ENCODE assay signal across 1 cellular context in genomic region chr6:109008951-109009760, GRCh38.
TF ChIP-seq lines count a peak whose summit lies in the region.

No MANE protein-coding gene starts in this region.

TF ChIP-seq in HepG2, 621 proteins besides CTCF, POLR2A, EP300 and RAD21 (continued from another document):
- TF ChIP-seq IKZF5 (CRISPR knock-in tag; IDR thresholded peaks at IDR 0.05) = no peak; the same call in 1 of the 2 replicates
- TF ChIP-seq ZFP36L2 (CRISPR knock-in tag; IDR thresholded peaks at IDR 0.05) = no peak
- no peak for TF ChIP-seq KAT2B (IDR thresholded peaks at IDR 0.05; ENCODE audit: borderline replicate concordance, low read depth, low read length)
- no peak for TF ChIP-seq RBM22 (optimal IDR thresholded peaks at IDR 0.05; ENCODE audit: low read length)
- TF ChIP-seq HOXA9 (CRISPR knock-in tag; IDR thresholded peaks at IDR 0.05; ENCODE audit: borderline replicate concordance) = no peak
- no peak for TF ChIP-seq TBP (CRISPR knock-in tag; IDR thresholded peaks at IDR 0.05)
- TF ChIP-seq RBFOX2 (IDR thresholded peaks at IDR 0.05; ENCODE audit: low read depth, low read length) = peak; percentile 91
- TF ChIP-seq ZSCAN12 (CRISPR knock-in tag; IDR thresholded peaks at IDR 0.05) = no peak
- TF ChIP-seq ZNF660 (CRISPR knock-in tag; IDR thresholded peaks at IDR 0.05; ENCODE audit: borderline replicate concordance, low read depth) = no peak
- TF ChIP-seq ZNF280D (CRISPR knock-in tag; IDR thresholded peaks at IDR 0.05) = no peak
- TF ChIP-seq NFRKB (IDR thresholded peaks at IDR 0.05) = no peak
- TF ChIP-seq KLF6 (CRISPR knock-in tag; IDR thresholded peaks at IDR 0.05) = no peak
- TF ChIP-seq RBAK (CRISPR knock-in tag; IDR thresholded peaks at IDR 0.05) = no peak
- no peak for TF ChIP-seq SNRNP70 (IDR thresholded peaks at IDR 0.05; ENCODE audit: low read depth, low read length)
- TF ChIP-seq ZNF556 (CRISPR knock-in tag; IDR thresholded peaks at IDR 0.05; ENCODE audit: borderline replicate concordance) = peak; percentile 41; the same call in 1 of the 2 replicates
- TF ChIP-seq AKNA (CRISPR knock-in tag; IDR thresholded peaks at IDR 0.05; ENCODE audit: borderline replicate concordance) = no peak
- no peak for TF ChIP-seq NFE2L1 (CRISPR knock-in tag; IDR thresholded peaks at IDR 0.05; ENCODE audit: borderline replicate concordance)
- TF ChIP-seq ZFX (CRISPR knock-in tag; IDR thresholded peaks at IDR 0.05; ENCODE audit: low read depth) = peak; percentile 91
